In genomic region chrX:123732679-123733363, GRCh38 we compare ENCODE assay signal across 1 cellular context.
A peak's percentile ranks its signal among the peaks of the same experiment; 100 is the strongest.
TF ChIP-seq lines count a peak whose summit lies in the region.

THOC2 (minus strand) TSS chrX:123733052; CDS start chrX:123733022, 30 bp downstream.

TF ChIP-seq in K562, 482 proteins besides CTCF, POLR2A, EP300 and RAD21 (continued from another document and continues in another):
- TF ChIP-seq ZNF318 (IDR thresholded peaks at IDR 0.05; ENCODE audit: borderline replicate concordance in 1 of 2, low read depth in 1 of 2): no peak
- 0 out of 2 replicates have a peak, but pooled peaks have one; percentile 32 for TF ChIP-seq DIDO1 (tag; IDR thresholded peaks at IDR 0.05; ENCODE audit: low read depth)
- peak; percentile 65; the same call in 1 of the 2 replicates for TF ChIP-seq PML (IDR thresholded peaks at IDR 0.05; ENCODE audit: low read length)
- TF ChIP-seq NKRF (IDR thresholded peaks at IDR 0.05; ENCODE audit: borderline replicate concordance): no peak
- peak; percentile 18; the same call in 1 of the 2 replicates for TF ChIP-seq TOE1 (IDR thresholded peaks at IDR 0.05; ENCODE audit: borderline replicate concordance)
- no peak for TF ChIP-seq TOE1 (CRISPR knock-in tag; IDR thresholded peaks at IDR 0.05; ENCODE audit: borderline replicate concordance, low read depth)
- no peak for TF ChIP-seq SMARCB1 (IDR thresholded peaks at IDR 0.05; ENCODE audit: insufficient read length, low read depth)
- TF ChIP-seq YY1 (IDR thresholded peaks at IDR 0.05; ENCODE audit: borderline replicate concordance in 1 of 3, control insufficient read depth in 1 of 3, extremely low read depth in 1 of 3, insufficient read depth in 3 of 3, insufficient read length in 1 of 3, insufficient replicate concordance in 2 of 3, low read depth in 1 of 3, low read length in 2 of 3): peak; percentile 70 to 96 (median 86)
- no peak for TF ChIP-seq SMC3 (conservative IDR thresholded peaks at IDR 0.05; ENCODE audit: insufficient read depth, low read depth, low read length)
- peak in 1 of 2 experiments; percentile 15; a peak in 1 of 4 replicates for TF ChIP-seq TRIM24 (IDR thresholded peaks at IDR 0.05)
- TF ChIP-seq, protein P1, sequence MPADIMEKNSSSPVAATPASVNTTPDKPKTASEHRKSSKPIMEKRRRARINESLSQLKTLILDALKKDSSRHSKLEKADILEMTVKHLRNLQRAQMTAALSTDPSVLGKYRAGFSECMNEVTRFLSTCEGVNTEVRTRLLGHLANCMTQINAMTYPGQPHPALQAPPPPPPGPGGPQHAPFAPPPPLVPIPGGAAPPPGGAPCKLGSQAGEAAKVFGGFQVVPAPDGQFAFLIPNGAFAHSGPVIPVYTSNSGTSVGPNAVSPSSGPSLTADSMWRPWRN (IDR thresholded peaks at IDR 0.05; ENCODE audit: low read depth): peak; percentile 63
- TF ChIP-seq FOSL1 (tag; conservative IDR thresholded peaks at IDR 0.05): no peak
- peak in 1 of 2 experiments; percentile 80; a peak in 1 of 4 replicates for TF ChIP-seq KDM1A (IDR thresholded peaks at IDR 0.05)
- no peak for TF ChIP-seq ZNF24 (IDR thresholded peaks at IDR 0.05)
- TF ChIP-seq POLR2AphosphoS5 (IDR thresholded peaks at IDR 0.05; ENCODE audit: control insufficient read depth, insufficient read depth, low read depth, low read length): peak; percentile 71
- TF ChIP-seq BMI1 (IDR thresholded peaks at IDR 0.05; ENCODE audit: low read length): no peak
- 0 out of 4 replicates have a peak, but pooled peaks of 1 of the 2 experiments have one; percentile 9 for TF ChIP-seq RCOR1 (IDR thresholded peaks at IDR 0.05; ENCODE audit: borderline replicate concordance in 1 of 2, low read depth in 2 of 2, low read length in 2 of 2)
- TF ChIP-seq AFF1 (IDR thresholded peaks at IDR 0.05; ENCODE audit: low read depth in 1 of 2, partially characterized antibody in 2 of 2): peak; percentile 46 to 47
- peak; percentile 72 for TF ChIP-seq ELF1 (tag; IDR thresholded peaks at IDR 0.05)
- no peak for TF ChIP-seq GATAD2B (IDR thresholded peaks at IDR 0.05; ENCODE audit: borderline replicate concordance)
- TF ChIP-seq POLR2B (IDR thresholded peaks at IDR 0.05; ENCODE audit: low read depth, partially characterized antibody): peak; percentile 76
- peak in 1 of 2 experiments; percentile 65; a peak in 1 of 4 replicates for TF ChIP-seq KDM4B (IDR thresholded peaks at IDR 0.05; ENCODE audit: borderline replicate concordance in 2 of 2, low read depth in 1 of 2)
- no peak for TF ChIP-seq NR3C1 (CRISPR knock-in tag; IDR thresholded peaks at IDR 0.05)
- no peak for TF ChIP-seq SNAPC5 (CRISPR knock-in tag; IDR thresholded peaks at IDR 0.05)
- TF ChIP-seq CREM (IDR thresholded peaks at IDR 0.05; ENCODE audit: low read depth): peak; percentile 71
- TF ChIP-seq ZNF699 (CRISPR knock-in tag; IDR thresholded peaks at IDR 0.05; ENCODE audit: insufficient replicate concordance): no peak
- no peak for TF ChIP-seq ZNF77 (CRISPR knock-in tag; IDR thresholded peaks at IDR 0.05)
- TF ChIP-seq, protein P2, sequence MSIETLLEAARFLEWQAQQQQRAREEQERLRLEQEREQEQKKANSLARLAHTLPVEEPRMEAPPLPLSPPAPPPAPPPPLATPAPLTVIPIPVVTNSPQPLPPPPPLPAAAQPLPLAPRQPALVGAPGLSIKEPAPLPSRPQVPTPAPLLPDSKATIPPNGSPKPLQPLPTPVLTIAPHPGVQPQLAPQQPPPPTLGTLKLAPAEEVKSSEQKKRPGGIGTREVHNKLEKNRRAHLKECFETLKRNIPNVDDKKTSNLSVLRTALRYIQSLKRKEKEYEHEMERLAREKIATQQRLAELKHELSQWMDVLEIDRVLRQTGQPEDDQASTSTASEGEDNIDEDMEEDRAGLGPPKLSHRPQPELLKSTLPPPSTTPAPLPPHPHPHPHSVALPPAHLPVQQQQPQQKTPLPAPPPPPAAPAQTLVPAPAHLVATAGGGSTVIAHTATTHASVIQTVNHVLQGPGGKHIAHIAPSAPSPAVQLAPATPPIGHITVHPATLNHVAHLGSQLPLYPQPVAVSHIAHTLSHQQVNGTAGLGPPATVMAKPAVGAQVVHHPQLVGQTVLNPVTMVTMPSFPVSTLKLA (conservative IDR thresholded peaks at IDR 0.05): peak; percentile 74 to 84
- TF ChIP-seq HNRNPK (IDR thresholded peaks at IDR 0.05; ENCODE audit: low read depth, low read length, poor library complexity, severe bottlenecking): no peak
- peak; percentile 98 for TF ChIP-seq BHLHE40 (IDR thresholded peaks at IDR 0.05; ENCODE audit: low read length)
- no peak for TF ChIP-seq SMARCA5 (IDR thresholded peaks at IDR 0.05)
- TF ChIP-seq NCOR1 (IDR thresholded peaks at IDR 0.05): peak; percentile 25; the same call in 1 of the 2 replicates
- TF ChIP-seq, protein P3, sequence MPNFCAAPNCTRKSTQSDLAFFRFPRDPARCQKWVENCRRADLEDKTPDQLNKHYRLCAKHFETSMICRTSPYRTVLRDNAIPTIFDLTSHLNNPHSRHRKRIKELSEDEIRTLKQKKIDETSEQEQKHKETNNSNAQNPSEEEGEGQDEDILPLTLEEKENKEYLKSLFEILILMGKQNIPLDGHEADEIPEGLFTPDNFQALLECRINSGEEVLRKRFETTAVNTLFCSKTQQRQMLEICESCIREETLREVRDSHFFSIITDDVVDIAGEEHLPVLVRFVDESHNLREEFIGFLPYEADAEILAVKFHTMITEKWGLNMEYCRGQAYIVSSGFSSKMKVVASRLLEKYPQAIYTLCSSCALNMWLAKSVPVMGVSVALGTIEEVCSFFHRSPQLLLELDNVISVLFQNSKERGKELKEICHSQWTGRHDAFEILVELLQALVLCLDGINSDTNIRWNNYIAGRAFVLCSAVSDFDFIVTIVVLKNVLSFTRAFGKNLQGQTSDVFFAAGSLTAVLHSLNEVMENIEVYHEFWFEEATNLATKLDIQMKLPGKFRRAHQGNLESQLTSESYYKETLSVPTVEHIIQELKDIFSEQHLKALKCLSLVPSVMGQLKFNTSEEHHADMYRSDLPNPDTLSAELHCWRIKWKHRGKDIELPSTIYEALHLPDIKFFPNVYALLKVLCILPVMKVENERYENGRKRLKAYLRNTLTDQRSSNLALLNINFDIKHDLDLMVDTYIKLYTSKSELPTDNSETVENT (CRISPR knock-in tag; IDR thresholded peaks at IDR 0.05): 0 out of 2 replicates have a peak, but pooled peaks have one; percentile 9
- no peak for TF ChIP-seq RBM39 (optimal IDR thresholded peaks at IDR 0.05; ENCODE audit: low read depth, low read length)
- TF ChIP-seq UBTF (IDR thresholded peaks at IDR 0.05; ENCODE audit: borderline replicate concordance in 1 of 2, low read depth in 2 of 2, low read length in 2 of 2): 0 out of 4 replicates have a peak, but pooled peaks have one; percentile 10
- TF ChIP-seq SP1 (CRISPR knock-in tag; IDR thresholded peaks at IDR 0.05): peak; percentile 77
- TF ChIP-seq LEF1 (IDR thresholded peaks at IDR 0.05): peak; percentile 47; the same call in 1 of the 2 replicates
